Comparison of ENCODE assay signal across 16 cellular contexts in genomic region chr3:55903680-55904079, GRCh38.
DNase-seq lines count a peak whose midpoint lies in the region; ATAC-seq and TF ChIP-seq lines count a peak whose summit lies in the region.
"Had no signal": no experiment of that assay in that cellular context is flagged by ENCODE, and none has a peak within 500 bp of the region (broad histone marks: within the 10 kb centered on the region; RNA-seq: fewer than 3 reads in every experiment).

No MANE protein-coding gene starts in this region.

- H3K4me3 ChIP-seq in cardiac muscle cell (no peak overlapping the region), coronary artery (no peak overlapping the region)

- H3K27me3 Mint-ChIP-seq in MCF 10A (ENCODE audit: insufficient read depth, unreplicated experiment) = no peaks in the 10 kb centered on the region

- no peak overlapping the region for H3K27ac Mint-ChIP-seq in MCF 10A (ENCODE audit: low read depth, unreplicated experiment)
- H3K27ac Mint-ChIP-seq: CD14-positive monocyte; CD8-positive, alpha-beta T cell; HFFc6 had no signal

- H3K4me1 Mint-ChIP-seq in MCF 10A (ENCODE audit: insufficient read depth, unreplicated experiment) = peaks cover 7% of the 10 kb centered on the region
- H3K4me1 Mint-ChIP-seq: CD14-positive monocyte had no signal

- BruUV-seq in MCF 10A (replicated peaks; lab: Mats Ljungman, UMichigan) = no TSS peak

- H3K4me1 ChIP-seq in cardiac muscle cell (ENCODE audit: low read depth) = peaks cover 54% of the 10 kb centered on the region

- peak overlapping the region; percentile 80 for H3K27ac ChIP-seq in cardiac muscle cell
- H3K27ac ChIP-seq in coronary artery = no peak overlapping the region
- H3K27ac ChIP-seq: 22Rv1, HL-60 had no signal

- H3K36me3 ChIP-seq in cardiac muscle cell = no peaks in the 10 kb centered on the region

- ATAC-seq in left ventricle myocardium superior = peak; percentile 95
- ATAC-seq: CD8-positive, alpha-beta T cell had no signal

- no peaks in the 10 kb centered on the region for H3K9me3 Mint-ChIP-seq in MCF 10A (ENCODE audit: unreplicated experiment)
- H3K9me3 Mint-ChIP-seq: CD8-positive, alpha-beta T cell had no signal

- H3K9me3 ChIP-seq in cardiac muscle cell (ENCODE audit: low read depth) = no peaks in the 10 kb centered on the region

- POLR2A ChIA-PET in MCF 10A (lab: Yijun Ruan, JAX) = no interaction called here

- H3K4me3 Mint-ChIP-seq in MCF 10A (ENCODE audit: unreplicated experiment) = no peak overlapping the region
- H3K4me3 Mint-ChIP-seq: CD14-positive monocyte; CD8-positive, alpha-beta T cell; HFFc6 had no signal

- CTCF ChIA-PET in MCF 10A (lab: Yijun Ruan, JAX) = interaction anchor here (0.9 kb wide), 1 partner anchor 9 kb away, joined by 3 read pairs; no protein-coding TSS in a partner anchor

- no peaks in the 10 kb centered on the region for H3K27me3 ChIP-seq in cardiac muscle cell

- no peak for TF ChIP-seq CTCF in cardiac muscle cell (IDR thresholded peaks at IDR 0.05; ENCODE audit: low read depth, low read length)
- TF ChIP-seq CTCF in MCF 10A (IDR thresholded peaks at IDR 0.05; ENCODE audit: unreplicated experiment) = no peak
- TF ChIP-seq CTCF in coronary artery (IDR thresholded peaks at IDR 0.05) = no peak

- peak; percentile 19 for DNase-seq in NCI-H82 (lab: John Stamatoyannopoulos, UW)
- no peak for DNase-seq in NCI-H82 treated with DMSO at 0.1 percent for 48 hours (lab: John Stamatoyannopoulos, UW; ENCODE audit: unreplicated experiment)
- peak in 1 of 2 donors; percentile 88 for DNase-seq in cardiac muscle cell (ENCODE audit: low read depth in 1 of 2, low spot score in 1 of 2)
- peak; percentile 47 for DNase-seq in left ventricle myocardium superior
- DNase-seq in MCF 10A (ENCODE audit: unreplicated experiment) = no peak
- DNase-seq in coronary artery (ENCODE audit: low spot score) = no peak
- DNase-seq in activated naive CD4-positive, alpha-beta T cell (lab: John Stamatoyannopoulos, UW) = no peak
- DNase-seq: CD8-positive, alpha-beta T cell; COR-L47; DND-41; GDM1; HCEC 1CT; HFFc6 had no signal

- intact Hi-C loops in left ventricle myocardium superior (cut with micrococcal nuclease) (no loop called here), MCF 10A (cut with micrococcal nuclease) (no loop called here)

- no peaks in the 10 kb centered on the region for H3K36me3 Mint-ChIP-seq in MCF 10A (ENCODE audit: insufficient read depth, unreplicated experiment)
- H3K36me3 Mint-ChIP-seq: CD14-positive monocyte; CD8-positive, alpha-beta T cell had no signal

Comparison
In these comparisons a context has a peak if more than half of its experiments do, and no peak if none do; other contexts are left out.
1. DNase-seq: peak in NCI-H82 (single experiment) and left ventricle myocardium superior (single experiment); none in NCI-H82 treated with DMSO at 0.1 percent for 48 hours (single experiment), MCF 10A (single experiment), coronary artery (single experiment) and activated naive CD4-positive, alpha-beta T cell (0 of 4).